2 cellular contexts compared by ENCODE assay signal in the genomic region with DNA sequence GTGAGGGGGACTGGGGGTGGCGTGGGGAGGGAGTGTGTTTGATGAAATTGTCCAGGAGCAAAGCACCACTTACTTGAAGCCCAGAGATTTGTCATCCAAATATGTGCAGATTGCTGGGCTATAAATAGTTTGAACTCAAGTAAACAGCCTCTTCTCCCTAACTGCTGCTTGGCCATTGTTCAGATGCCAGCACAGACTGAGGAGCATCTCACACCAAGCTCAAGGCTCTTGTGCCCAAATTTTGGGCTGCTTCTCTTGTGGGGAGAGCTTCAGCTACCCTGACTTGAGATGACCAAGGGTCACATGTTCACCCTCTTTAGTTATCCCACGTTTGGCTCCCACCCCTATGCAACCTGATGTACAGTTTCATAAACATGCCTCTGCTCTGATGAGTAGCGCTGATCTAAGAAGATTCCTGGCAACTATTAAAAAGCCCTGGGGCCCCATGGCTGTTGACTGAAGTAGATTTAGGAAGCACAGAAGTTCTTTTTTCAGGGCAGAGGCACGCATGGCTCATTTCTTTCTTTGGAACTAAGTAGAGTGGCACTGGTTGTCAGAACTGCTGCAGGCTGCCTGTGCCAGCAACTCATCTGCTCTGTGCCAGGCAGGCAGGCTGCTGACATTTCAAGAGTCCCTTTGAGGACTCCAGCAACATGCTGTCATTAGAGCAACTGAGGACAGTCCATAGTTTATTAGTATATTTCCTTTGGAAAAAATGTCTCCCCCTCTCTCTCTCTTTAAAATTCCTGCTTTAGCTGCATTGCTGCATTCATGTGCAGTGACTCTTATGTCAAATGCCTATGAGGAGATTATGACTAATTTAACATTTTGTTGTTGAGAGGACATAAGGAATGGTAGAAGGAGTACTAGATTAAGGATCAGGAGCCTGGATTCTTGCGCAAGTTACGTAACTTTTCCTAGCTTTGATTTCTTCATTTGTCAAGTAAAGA.
TF ChIP-seq lines count a peak whose summit lies in the region.

No MANE protein-coding gene starts in this region.

TF ChIP-seq in A549, 52 proteins besides CTCF, POLR2A, EP300 and RAD21:
- TF ChIP-seq, protein P1, sequence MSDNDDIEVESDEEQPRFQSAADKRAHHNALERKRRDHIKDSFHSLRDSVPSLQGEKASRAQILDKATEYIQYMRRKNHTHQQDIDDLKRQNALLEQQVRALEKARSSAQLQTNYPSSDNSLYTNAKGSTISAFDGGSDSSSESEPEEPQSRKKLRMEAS (IDR thresholded peaks at IDR 0.05) = no peak; the same call in 1 of the 2 replicates
- TF ChIP-seq, protein P2, sequence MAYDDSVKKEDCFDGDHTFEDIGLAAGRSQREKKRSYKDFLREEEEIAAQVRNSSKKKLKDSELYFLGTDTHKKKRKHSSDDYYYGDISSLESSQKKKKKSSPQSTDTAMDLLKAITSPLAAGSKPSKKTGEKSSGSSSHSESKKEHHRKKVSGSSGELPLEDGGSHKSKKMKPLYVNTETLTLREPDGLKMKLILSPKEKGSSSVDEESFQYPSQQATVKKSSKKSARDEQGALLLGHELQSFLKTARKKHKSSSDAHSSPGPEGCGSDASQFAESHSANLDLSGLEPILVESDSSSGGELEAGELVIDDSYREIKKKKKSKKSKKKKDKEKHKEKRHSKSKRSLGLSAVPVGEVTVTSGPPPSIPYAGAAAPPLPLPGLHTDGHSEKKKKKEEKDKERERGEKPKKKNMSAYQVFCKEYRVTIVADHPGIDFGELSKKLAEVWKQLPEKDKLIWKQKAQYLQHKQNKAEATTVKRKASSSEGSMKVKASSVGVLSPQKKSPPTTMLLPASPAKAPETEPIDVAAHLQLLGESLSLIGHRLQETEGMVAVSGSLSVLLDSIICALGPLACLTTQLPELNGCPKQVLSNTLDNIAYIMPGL (CRISPR knock-in tag; IDR thresholded peaks at IDR 0.05; ENCODE audit: borderline replicate concordance) = no peak
- TF ChIP-seq CEBPB (IDR thresholded peaks at IDR 0.05) (peak; percentile 52 to 88; a peak in 3 of 4 replicates), FOSL2 (IDR thresholded peaks at IDR 0.05) (no peak), FOSL2 (CRISPR knock-in tag; IDR thresholded peaks at IDR 0.05) (peak; percentile 80), GATA3 (IDR thresholded peaks at IDR 0.05; ENCODE audit: borderline replicate concordance) (peak; percentile 7; the same call in 1 of the 2 replicates), CHD2 (IDR thresholded peaks at IDR 0.05; ENCODE audit: low read length, partially characterized antibody) (no peak), USF2 (IDR thresholded peaks at IDR 0.05) (no peak), HEYL (CRISPR knock-in tag; IDR thresholded peaks at IDR 0.05) (no peak), HOXB13 (CRISPR knock-in tag; IDR thresholded peaks at IDR 0.05; ENCODE audit: low read depth) (no peak), RCOR1 (IDR thresholded peaks at IDR 0.05; ENCODE audit: low read depth, low read length) (no peak)

TF ChIP-seq in endothelial cell of umbilical vein, 7 proteins besides CTCF, POLR2A, EP300 and RAD21:
- TF ChIP-seq, protein P1 (IDR thresholded peaks at IDR 0.05; ENCODE audit: insufficient read depth, insufficient read length) = no peak
- TF ChIP-seq FOS (IDR thresholded peaks at IDR 0.05; ENCODE audit: borderline replicate concordance, insufficient read depth, low read length) (peak; percentile 46), JUN (IDR thresholded peaks at IDR 0.05; ENCODE audit: borderline replicate concordance, insufficient read depth, insufficient read length, low read depth) (peak; percentile 41)
TF ChIP-seq in endothelial cell of umbilical vein: peak in this region for 2.
